Comparison of ENCODE assay signal across 1 cellular context in genomic region chr11:76825726-76826396, GRCh38.
TF ChIP-seq lines count a peak whose summit lies in the region.

No MANE protein-coding gene starts in this region.

TF ChIP-seq in K562, 482 proteins besides CTCF, POLR2A, EP300 and RAD21 (continued from another document and continues in another):
- TF ChIP-seq, protein P1, sequence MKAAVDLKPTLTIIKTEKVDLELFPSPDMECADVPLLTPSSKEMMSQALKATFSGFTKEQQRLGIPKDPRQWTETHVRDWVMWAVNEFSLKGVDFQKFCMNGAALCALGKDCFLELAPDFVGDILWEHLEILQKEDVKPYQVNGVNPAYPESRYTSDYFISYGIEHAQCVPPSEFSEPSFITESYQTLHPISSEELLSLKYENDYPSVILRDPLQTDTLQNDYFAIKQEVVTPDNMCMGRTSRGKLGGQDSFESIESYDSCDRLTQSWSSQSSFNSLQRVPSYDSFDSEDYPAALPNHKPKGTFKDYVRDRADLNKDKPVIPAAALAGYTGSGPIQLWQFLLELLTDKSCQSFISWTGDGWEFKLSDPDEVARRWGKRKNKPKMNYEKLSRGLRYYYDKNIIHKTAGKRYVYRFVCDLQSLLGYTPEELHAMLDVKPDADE (conservative IDR thresholded peaks at IDR 0.05; ENCODE audit: control insufficient read depth, low read depth, low read length), result no peak
- no peak for TF ChIP-seq SIX5 (IDR thresholded peaks at IDR 0.05; ENCODE audit: borderline replicate concordance in 1 of 2, insufficient read depth in 1 of 2, low read depth in 1 of 2, low read length in 2 of 2)
- no peak; the same call in 1 of the 2 replicates for TF ChIP-seq SMARCA4 (IDR thresholded peaks at IDR 0.05)
- TF ChIP-seq KAT8 (IDR thresholded peaks at IDR 0.05; ENCODE audit: low read depth), result no peak
- TF ChIP-seq CTCFL (IDR thresholded peaks at IDR 0.05; ENCODE audit: borderline replicate concordance, insufficient read depth, low read depth, low read length, poor library complexity, severe bottlenecking), result no peak
- TF ChIP-seq, protein P2, sequence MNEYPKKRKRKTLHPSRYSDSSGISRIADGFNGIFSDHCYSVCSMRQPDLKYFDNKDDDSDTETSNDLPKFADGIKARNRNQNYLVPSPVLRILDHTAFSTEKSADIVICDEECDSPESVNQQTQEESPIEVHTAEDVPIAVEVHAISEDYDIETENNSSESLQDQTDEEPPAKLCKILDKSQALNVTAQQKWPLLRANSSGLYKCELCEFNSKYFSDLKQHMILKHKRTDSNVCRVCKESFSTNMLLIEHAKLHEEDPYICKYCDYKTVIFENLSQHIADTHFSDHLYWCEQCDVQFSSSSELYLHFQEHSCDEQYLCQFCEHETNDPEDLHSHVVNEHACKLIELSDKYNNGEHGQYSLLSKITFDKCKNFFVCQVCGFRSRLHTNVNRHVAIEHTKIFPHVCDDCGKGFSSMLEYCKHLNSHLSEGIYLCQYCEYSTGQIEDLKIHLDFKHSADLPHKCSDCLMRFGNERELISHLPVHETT (CRISPR knock-in tag; conservative IDR thresholded peaks at IDR 0.05 in 1 of 2, IDR thresholded peaks at IDR 0.05 in 1 of 2), result no peak; a peak in 1 of 4 replicates
- no peak for TF ChIP-seq HEY1 (CRISPR knock-in tag; IDR thresholded peaks at IDR 0.05; ENCODE audit: borderline replicate concordance)
- TF ChIP-seq NCOA2 (IDR thresholded peaks at IDR 0.05; ENCODE audit: partially characterized antibody in 2 of 2), result no peak
- no peak for TF ChIP-seq NR4A1 (CRISPR knock-in tag; IDR thresholded peaks at IDR 0.05)
- TF ChIP-seq NR4A1 (tag; IDR thresholded peaks at IDR 0.05), result no peak
- TF ChIP-seq CBFA2T3 (IDR thresholded peaks at IDR 0.05), result peak; percentile 68
- no peak for TF ChIP-seq PTTG1 (tag; IDR thresholded peaks at IDR 0.05; ENCODE audit: low read depth)
- TF ChIP-seq HCFC1 (IDR thresholded peaks at IDR 0.05; ENCODE audit: low read depth, low read length), result no peak
- no peak for TF ChIP-seq HOXB6 (CRISPR knock-in tag; IDR thresholded peaks at IDR 0.05; ENCODE audit: borderline replicate concordance)
- TF ChIP-seq MGA (IDR thresholded peaks at IDR 0.05), result no peak
- TF ChIP-seq PYGO2 (tag; IDR thresholded peaks at IDR 0.05), result no peak
- TF ChIP-seq, protein P3, sequence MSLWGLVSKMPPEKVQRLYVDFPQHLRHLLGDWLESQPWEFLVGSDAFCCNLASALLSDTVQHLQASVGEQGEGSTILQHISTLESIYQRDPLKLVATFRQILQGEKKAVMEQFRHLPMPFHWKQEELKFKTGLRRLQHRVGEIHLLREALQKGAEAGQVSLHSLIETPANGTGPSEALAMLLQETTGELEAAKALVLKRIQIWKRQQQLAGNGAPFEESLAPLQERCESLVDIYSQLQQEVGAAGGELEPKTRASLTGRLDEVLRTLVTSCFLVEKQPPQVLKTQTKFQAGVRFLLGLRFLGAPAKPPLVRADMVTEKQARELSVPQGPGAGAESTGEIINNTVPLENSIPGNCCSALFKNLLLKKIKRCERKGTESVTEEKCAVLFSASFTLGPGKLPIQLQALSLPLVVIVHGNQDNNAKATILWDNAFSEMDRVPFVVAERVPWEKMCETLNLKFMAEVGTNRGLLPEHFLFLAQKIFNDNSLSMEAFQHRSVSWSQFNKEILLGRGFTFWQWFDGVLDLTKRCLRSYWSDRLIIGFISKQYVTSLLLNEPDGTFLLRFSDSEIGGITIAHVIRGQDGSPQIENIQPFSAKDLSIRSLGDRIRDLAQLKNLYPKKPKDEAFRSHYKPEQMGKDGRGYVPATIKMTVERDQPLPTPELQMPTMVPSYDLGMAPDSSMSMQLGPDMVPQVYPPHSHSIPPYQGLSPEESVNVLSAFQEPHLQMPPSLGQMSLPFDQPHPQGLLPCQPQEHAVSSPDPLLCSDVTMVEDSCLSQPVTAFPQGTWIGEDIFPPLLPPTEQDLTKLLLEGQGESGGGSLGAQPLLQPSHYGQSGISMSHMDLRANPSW (CRISPR knock-in tag; IDR thresholded peaks at IDR 0.05), result no peak
- TF ChIP-seq FOXP1 (CRISPR knock-in tag; IDR thresholded peaks at IDR 0.05), result no peak
- TF ChIP-seq ZNF197 (CRISPR knock-in tag; IDR thresholded peaks at IDR 0.05; ENCODE audit: low read depth), result no peak
- TF ChIP-seq SRSF3 (IDR thresholded peaks at IDR 0.05; ENCODE audit: insufficient read depth, low read length), result no peak
- TF ChIP-seq, protein P4, sequence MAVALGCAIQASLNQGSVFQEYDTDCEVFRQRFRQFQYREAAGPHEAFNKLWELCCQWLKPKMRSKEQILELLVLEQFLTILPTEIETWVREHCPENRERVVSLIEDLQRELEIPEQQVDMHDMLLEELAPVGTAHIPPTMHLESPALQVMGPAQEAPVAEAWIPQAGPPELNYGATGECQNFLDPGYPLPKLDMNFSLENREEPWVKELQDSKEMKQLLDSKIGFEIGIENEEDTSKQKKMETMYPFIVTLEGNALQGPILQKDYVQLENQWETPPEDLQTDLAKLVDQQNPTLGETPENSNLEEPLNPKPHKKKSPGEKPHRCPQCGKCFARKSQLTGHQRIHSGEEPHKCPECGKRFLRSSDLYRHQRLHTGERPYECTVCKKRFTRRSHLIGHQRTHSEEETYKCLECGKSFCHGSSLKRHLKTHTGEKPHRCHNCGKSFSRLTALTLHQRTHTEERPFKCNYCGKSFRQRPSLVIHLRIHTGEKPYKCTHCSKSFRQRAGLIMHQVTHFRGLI (CRISPR knock-in tag; IDR thresholded peaks at IDR 0.05), result no peak
- TF ChIP-seq ZC3H8 (IDR thresholded peaks at IDR 0.05), result no peak
- TF ChIP-seq RBM17 (IDR thresholded peaks at IDR 0.05; ENCODE audit: borderline replicate concordance, low read depth, low read length), result no peak
- TF ChIP-seq MAFG (tag; conservative IDR thresholded peaks at IDR 0.05), result peak; percentile 86
- TF ChIP-seq ZNF175 (CRISPR knock-in tag; IDR thresholded peaks at IDR 0.05; ENCODE audit: low read depth), result peak; percentile 54
- TF ChIP-seq CBFA2T2 (conservative IDR thresholded peaks at IDR 0.05), result peak; percentile 52
- TF ChIP-seq ZNF766 (CRISPR knock-in tag; conservative IDR thresholded peaks at IDR 0.05), result peak; percentile 70; the same call in 1 of the 2 replicates
- no peak for TF ChIP-seq ZNF57 (CRISPR knock-in tag; IDR thresholded peaks at IDR 0.05)
- TF ChIP-seq CBX5 (IDR thresholded peaks at IDR 0.05; ENCODE audit: borderline replicate concordance, low read depth), result no peak
- TF ChIP-seq NR2C1 (IDR thresholded peaks at IDR 0.05), result peak; percentile 53; the same call in 1 of the 2 replicates
- TF ChIP-seq NR2C1 (tag; IDR thresholded peaks at IDR 0.05), result 0 out of 2 replicates have a peak, but pooled peaks have one; percentile 16
- no peak for TF ChIP-seq ATF4 (CRISPR knock-in tag; IDR thresholded peaks at IDR 0.05)
- no peak for TF ChIP-seq TFAP4 (CRISPR knock-in tag; IDR thresholded peaks at IDR 0.05; ENCODE audit: borderline replicate concordance)
- no peak for TF ChIP-seq ZNF561 (CRISPR knock-in tag; conservative IDR thresholded peaks at IDR 0.05)
- no peak for TF ChIP-seq BDP1 (IDR thresholded peaks at IDR 0.05; ENCODE audit: insufficient read depth, insufficient read length)
- no peak for TF ChIP-seq MTA2 (IDR thresholded peaks at IDR 0.05; ENCODE audit: low read depth)
- TF ChIP-seq MCM5 (IDR thresholded peaks at IDR 0.05; ENCODE audit: low read depth), result no peak
- no peak for TF ChIP-seq GTF2E2 (tag; IDR thresholded peaks at IDR 0.05)
- no peak for TF ChIP-seq ZNF263 (CRISPR knock-in tag; IDR thresholded peaks at IDR 0.05; ENCODE audit: borderline replicate concordance)
- TF ChIP-seq ZNF224 (CRISPR knock-in tag; IDR thresholded peaks at IDR 0.05), result no peak
- TF ChIP-seq SP1 (CRISPR knock-in tag; IDR thresholded peaks at IDR 0.05), result no peak
